ENCODE assay signal across 8 cellular contexts in the genomic region with DNA sequence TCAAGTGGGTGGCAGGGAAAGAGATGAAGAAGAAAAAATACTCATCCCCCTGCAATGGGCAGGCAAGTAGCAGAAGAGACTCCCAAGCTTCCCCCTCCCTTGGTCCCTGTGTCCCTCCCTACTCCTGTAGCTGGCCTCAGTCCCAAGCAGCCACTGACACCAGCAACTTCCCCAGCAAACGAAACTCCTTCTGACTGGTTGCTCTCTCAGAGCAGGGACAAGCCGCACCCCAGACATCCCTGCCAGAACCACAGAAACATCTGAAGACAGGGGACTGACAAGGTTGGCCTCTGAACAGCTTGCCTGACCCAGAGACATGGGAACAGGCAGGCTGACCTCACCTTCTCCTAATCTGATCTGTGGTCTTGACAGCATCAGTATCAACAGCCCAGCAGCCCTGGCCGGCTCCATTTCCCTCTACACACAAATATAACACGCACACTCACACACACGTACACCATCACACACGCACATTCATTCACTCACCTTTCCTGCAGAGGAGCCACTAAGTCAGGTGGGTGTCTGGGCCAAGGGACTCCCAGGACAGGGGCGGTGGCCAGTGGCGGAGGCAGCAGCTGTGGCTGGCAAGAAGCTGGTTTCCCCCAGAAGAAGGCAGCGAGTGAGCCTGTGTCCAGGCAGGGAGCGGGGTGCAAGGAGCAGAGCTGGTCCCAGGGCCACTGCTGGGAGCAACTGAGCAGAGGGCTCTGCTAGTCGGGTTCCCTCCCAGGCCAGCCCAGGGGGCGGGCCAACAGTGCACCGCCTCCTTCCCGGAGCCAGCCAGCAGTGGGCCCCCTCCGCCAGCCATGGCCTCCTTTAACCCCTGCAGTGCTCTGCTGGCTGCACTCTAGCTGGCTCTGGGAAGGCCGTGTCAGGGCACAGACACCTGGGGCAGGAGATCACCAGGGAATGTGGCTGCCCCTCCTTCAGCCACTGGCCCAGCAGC. TPM values are rescaled to one million over a fixed set of nuclear protein-coding genes. Genes with fewer than 3 reads are reported as not detected.
DNase-seq lines count a peak whose midpoint lies in the region; ATAC-seq and TF ChIP-seq lines count a peak whose summit lies in the region.

No MANE protein-coding gene starts in this region.

- H3K27me3 ChIP-seq in left ventricle myocardium inferior (ENCODE audit: low read depth): no peaks in the 10 kb centered on the region

- H3K36me3 ChIP-seq in left ventricle myocardium inferior: peaks cover 3% of the 10 kb centered on the region

- H3K36me3 Mint-ChIP-seq in activated naive CD8-positive, alpha-beta T cell treated with anti-CD3 and anti-CD28 coated beads, Interleukin-2, amount 50 U/mL, for 24 hours (ENCODE audit: low read depth): no peaks in the 10 kb centered on the region

- no peaks in the 10 kb centered on the region for H3K9me3 ChIP-seq in left ventricle myocardium inferior (replicated peaks)

- peaks cover 12% of the 10 kb centered on the region for H3K27me3 Mint-ChIP-seq in activated naive CD8-positive, alpha-beta T cell treated with anti-CD3 and anti-CD28 coated beads, Interleukin-2, amount 50 U/mL, for 24 hours

- TF ChIP-seq CTCF in left ventricle myocardium inferior (IDR thresholded peaks at IDR 0.05; ENCODE audit: borderline replicate concordance): peak; percentile 53

- H3K4me3 Mint-ChIP-seq in activated naive CD8-positive, alpha-beta T cell treated with anti-CD3 and anti-CD28 coated beads, Interleukin-2, amount 50 U/mL, for 24 hours: no peak overlapping the region

- H3K4me3 ChIP-seq in left ventricle myocardium inferior: peak overlapping the region; percentile 84

- peaks cover 2% of the 10 kb centered on the region for H3K4me1 Mint-ChIP-seq in activated naive CD8-positive, alpha-beta T cell treated with anti-CD3 and anti-CD28 coated beads, Interleukin-2, amount 50 U/mL, for 24 hours

- H3K27ac ChIP-seq in left ventricle myocardium inferior (replicated peaks): peak overlapping the region; percentile 95

- DNase-seq in DMS 273 (lab: John Stamatoyannopoulos, UW; ENCODE audit: unreplicated experiment): peak; percentile 85
- DNase-seq in M059J (ENCODE audit: low read depth): peak; percentile 38
- DNase-seq in activated naive CD8-positive, alpha-beta T cell treated with anti-CD3 and anti-CD28 coated beads, Interleukin-2, amount 50 U/mL, for 24 hours: no peak
- peak; percentile 88 for DNase-seq in left ventricle myocardium inferior
- peak; percentile 94 for DNase-seq in posterior vena cava (ENCODE audit: low spot score)
- no peak for DNase-seq in T1000 (lab: John Stamatoyannopoulos, UW)

- peak; percentile 21 for ATAC-seq in activated naive CD8-positive, alpha-beta T cell treated with anti-CD3 and anti-CD28 coated beads, Interleukin-2, amount 50 U/mL, for 24 hours
- no peak for ATAC-seq in HG03095 (IDR thresholded peaks at IDR 0.05; ENCODE audit: unreplicated experiment)
- ATAC-seq in HG03439 (IDR thresholded peaks at IDR 0.05; ENCODE audit: unreplicated experiment): no peak

- peaks cover 87% of the 10 kb centered on the region for H3K4me1 ChIP-seq in left ventricle myocardium inferior

- intact Hi-C loops in left ventricle myocardium inferior (cut with micrococcal nuclease): no loop called here
- intact Hi-C loops in posterior vena cava (cut with DNase I): loop anchor here in 1 of 2 donors (5.0 kb wide), 2 partner anchors 34 to 36 kb away; no protein-coding TSS in a partner anchor

- no peak overlapping the region for H3K27ac Mint-ChIP-seq in activated naive CD8-positive, alpha-beta T cell treated with anti-CD3 and anti-CD28 coated beads, Interleukin-2, amount 50 U/mL, for 24 hours

- H3K9me3 Mint-ChIP-seq in activated naive CD8-positive, alpha-beta T cell treated with anti-CD3 and anti-CD28 coated beads, Interleukin-2, amount 50 U/mL, for 24 hours: no peaks in the 10 kb centered on the region

RNA-seq across cellular contexts. Expression of a gene that starts 59.1 kb away (rescaled TPM):
- 2.6 and 3.5 TPM in 2 replicates for total RNA-seq in M059J (2014; rRNA removed; shearing (Covaris generic))
- total RNA-seq in left ventricle myocardium inferior (828 TPM), posterior vena cava (1,000 to 10,000 TPM; 1,255 to 1,508 TPM)

Comparison
In these comparisons a context has a peak if more than half of its experiments do, and no peak if none do; other contexts are left out.
1. DNase-seq: peak in DMS 273 (single experiment), M059J (single experiment), left ventricle myocardium inferior (single experiment) and posterior vena cava (single experiment); none in activated naive CD8-positive, alpha-beta T cell treated with anti-CD3 and anti-CD28 coated beads, Interleukin-2, amount 50 U/mL, for 24 hours (single experiment) and T1000 (single experiment).
2. RNA of a gene that starts 59.1 kb away (total RNA-seq): 1,255 to 1,508 TPM in posterior vena cava and 828 TPM in left ventricle myocardium inferior (single experiment); 2.6 to 3.5 TPM in M059J; every median in the first group is over 100 times any median in the second.